ENCODE assay signal across 11 cellular contexts in genomic region chr17:13003454-13003851, GRCh38. TPM values are rescaled to one million over a fixed set of nuclear protein-coding genes. Genes with fewer than 3 reads are reported as not detected.
DNase-seq lines count a peak whose midpoint lies in the region; FAIRE-seq and TF ChIP-seq lines count a peak whose summit lies in the region.
"Had no signal": no experiment of that assay in that cellular context is flagged by ENCODE, and none has a peak within 500 bp of the region (broad histone marks: within the 10 kb centered on the region; RNA-seq: fewer than 3 reads in every experiment).

No MANE protein-coding gene starts in this region.

- no peak overlapping the region for H2BK12ac ChIP-seq in neuronal stem cell (ENCODE audit: low read length)

- H3K4me1 Mint-ChIP-seq in glutamatergic neuron (ENCODE audit: low read depth, unreplicated experiment) = no peaks in the 10 kb centered on the region

- no peak overlapping the region for H3K27ac ChIP-seq in neuronal stem cell (replicated peaks; ENCODE audit: low read length)
- no peak overlapping the region for H3K27ac ChIP-seq in OCI-LY7 (ENCODE audit: low read depth, low read length, poor library complexity, severe bottlenecking)
- H3K27ac ChIP-seq: BLaER1 treated with 17β-estradiol and CSF1 and Interleukin-3, amounts not matched to agents 10 nM and 100 nM had no signal

- intact Hi-C loops in OCI-LY7 (cut with micrococcal nuclease; ENCODE audit: unreplicated experiment) = loop anchor here (1.0 to 10.0 kb wide), 4 partner anchors 76 to 749 kb away; no protein-coding TSS in a partner anchor

- H3K27ac Mint-ChIP-seq in glutamatergic neuron (ENCODE audit: unreplicated experiment) = no peak overlapping the region

- no peak overlapping the region for H3K23ac ChIP-seq in neuronal stem cell (ENCODE audit: low read depth, low read length, poor library complexity)

- no peaks in the 10 kb centered on the region for H3K36me3 Mint-ChIP-seq in glutamatergic neuron (ENCODE audit: unreplicated experiment)

- H3K4me1 ChIP-seq in Loucy (ENCODE audit: insufficient read depth, low read length, poor library complexity, severe bottlenecking) (no peaks in the 10 kb centered on the region), neuronal stem cell (ENCODE audit: control insufficient read depth in 2 of 2, insufficient read depth in 1 of 2, low read depth in 1 of 2, low read length in 2 of 2) (peaks cover 2 to 3% of the 10 kb centered on the region in 2 donors), OCI-LY7 (ENCODE audit: insufficient read depth, low read length, poor library complexity, severe bottlenecking) (no peaks in the 10 kb centered on the region)

- H3F3A ChIP-seq in Loucy (ENCODE audit: low read depth) = no peaks in the 10 kb centered on the region

- H3K27me3 ChIP-seq in Loucy (ENCODE audit: insufficient read depth, low read length, poor library complexity, severe bottlenecking) (no peaks in the 10 kb centered on the region), neuronal stem cell (ENCODE audit: control insufficient read depth in 3 of 3, insufficient read depth in 3 of 3, low read depth in 1 of 3, low read length in 3 of 3) (peaks cover 0 to 2% (median 0%) of the 10 kb centered on the region in 3 experiments)
- H3K27me3 ChIP-seq: BLaER1 treated with 17β-estradiol and CSF1 and Interleukin-3, amounts not matched to agents 10 nM and 100 nM had no signal

- H3K4me3 ChIP-seq in Loucy (ENCODE audit: low read length, poor library complexity, severe bottlenecking) (no peak overlapping the region), neuronal stem cell (ENCODE audit: low read length in 2 of 2) (no peak overlapping the region), OCI-LY7 (ENCODE audit: low read depth, low read length, poor library complexity, severe bottlenecking) (no peak overlapping the region)
- H3K4me3 ChIP-seq: BLaER1 treated with 17β-estradiol and CSF1 and Interleukin-3, amounts not matched to agents 10 nM and 100 nM had no signal

- no peaks in the 10 kb centered on the region for H3K9me2 ChIP-seq in Loucy (replicated peaks; ENCODE audit: low read depth, low read length)
- no peaks in the 10 kb centered on the region for H3K9me2 ChIP-seq in OCI-LY7 (ENCODE audit: insufficient read depth, low read length)

- H3K4me2 ChIP-seq in Loucy (ENCODE audit: low read depth, low read length, poor library complexity, severe bottlenecking) = no peak overlapping the region
- H3K4me2 ChIP-seq in neuronal stem cell (ENCODE audit: insufficient read depth, low read length, poor library complexity, severe bottlenecking) = no peak overlapping the region
- no peak overlapping the region for H3K4me2 ChIP-seq in OCI-LY7 (ENCODE audit: low read length)
- H3K4me2 ChIP-seq: BLaER1 treated with 17β-estradiol and CSF1 and Interleukin-3, amounts not matched to agents 10 nM and 100 nM had no signal

- H2BK5ac ChIP-seq in neuronal stem cell (ENCODE audit: low read length) = no peak overlapping the region

- TF ChIP-seq CTCF in GM12874 (IDR thresholded peaks at IDR 0.05; ENCODE audit: insufficient read depth, low read depth, low read length) (0 out of 2 replicates have a peak, but pooled peaks have one; percentile 0), Loucy (conservative IDR thresholded peaks at IDR 0.05; ENCODE audit: low read length) (peak; percentile 33; the same call in 1 of the 2 replicates), glutamatergic neuron (IDR thresholded peaks at IDR 0.05; ENCODE audit: partially characterized antibody, unreplicated experiment) (peak; percentile 49), GM20000 (IDR thresholded peaks at IDR 0.05; ENCODE audit: extremely low read depth, missing control alignments) (no peak), OCI-LY7 (conservative IDR thresholded peaks at IDR 0.05; ENCODE audit: low read length) (no peak; the same call in none of the 2 replicates)

- H2AFZ ChIP-seq in Loucy (ENCODE audit: low read length) (no peak overlapping the region), neuronal stem cell (ENCODE audit: low read length) (no peak overlapping the region), OCI-LY7 (ENCODE audit: low read length) (no peak overlapping the region)

- no peaks in the 10 kb centered on the region for H3K79me1 ChIP-seq in neuronal stem cell (ENCODE audit: low read depth, low read length)

- CTCF ChIA-PET in OCI-LY7 (lab: Charles Lee; ENCODE audit: unreplicated experiment) = interaction anchor here (1.4 to 1.5 kb wide), 2 partner anchors 14 to 15 kb away, joined by 4 to 5 read pairs; partner anchors contain the start of gene ELAC2

- no peak overlapping the region for H3K4me3 Mint-ChIP-seq in glutamatergic neuron (ENCODE audit: unreplicated experiment)
- H3K4me3 Mint-ChIP-seq: stimulated activated naive CD8-positive, alpha-beta T cell treated with anti-CD3 and anti-CD28 coated beads, Interleukin-15, Interleukin-2, amounts not matched to agents 100 ng/mL and 50 ng/mL, for 24 hours had no signal

- H3K9ac ChIP-seq in Loucy (ENCODE audit: low read depth, low read length, poor library complexity, severe bottlenecking) (no peak overlapping the region), neuronal stem cell (ENCODE audit: low read depth, low read length, poor library complexity) (peak overlapping the region; percentile 50)
- H3K9ac ChIP-seq: BLaER1 treated with 17β-estradiol and CSF1 and Interleukin-3, amounts not matched to agents 10 nM and 100 nM had no signal

- H2AK5ac ChIP-seq in neuronal stem cell (ENCODE audit: low read depth, low read length) = no peak overlapping the region

- peak overlapping the region; percentile 45 for H4K8ac ChIP-seq in neuronal stem cell (ENCODE audit: low read depth, low read length)

- POLR2A ChIA-PET in OCI-LY7 (lab: Charles Lee) = no interaction called here

- peaks cover 2% of the 10 kb centered on the region for H3K27me3 Mint-ChIP-seq in glutamatergic neuron (ENCODE audit: unreplicated experiment)
- H3K27me3 Mint-ChIP-seq: stimulated activated naive CD8-positive, alpha-beta T cell treated with anti-CD3 and anti-CD28 coated beads, Interleukin-15, Interleukin-2, amounts not matched to agents 100 ng/mL and 50 ng/mL, for 24 hours had no signal

- H3K14ac ChIP-seq in neuronal stem cell (ENCODE audit: low read length) = no peak overlapping the region

- H3K79me2 ChIP-seq in Loucy (ENCODE audit: insufficient read depth, low read length) = no peaks in the 10 kb centered on the region
- H3K79me2 ChIP-seq in OCI-LY7 (ENCODE audit: insufficient read depth, low read depth, low read length) = no peaks in the 10 kb centered on the region

- no CpG with 5 or more reads among the region's 9 CpGs for WGBS in neuronal stem cell (ENCODE audit: extremely low coverage in 2 of 2, insufficient read length in 2 of 2, insufficient replicate concordance in 1 of 2), 2 donors

- DNase-seq in glutamatergic neuron (no peak), neuronal stem cell (ENCODE audit: low spot score) (no peak), GM20000 (ENCODE audit: low spot score) (no peak), OCI-LY7 (ENCODE audit: low spot score) (no peak), GM19239 (ENCODE audit: insufficient read length, low spot score) (no peak), retina (no peak)

- no peak overlapping the region for H2BK120ac ChIP-seq in neuronal stem cell (ENCODE audit: low read depth, low read length)

- H4K20me1 ChIP-seq in Loucy (ENCODE audit: insufficient read depth, low read length, poor library complexity, severe bottlenecking) (peaks cover 5% of the 10 kb centered on the region), OCI-LY7 (ENCODE audit: insufficient read depth, low read length) (0 out of 2 replicates have a peak, but pooled peaks cover 8% of the 10 kb centered on the region)

- no peak overlapping the region for H2BK15ac ChIP-seq in neuronal stem cell (ENCODE audit: low read length)

- BruUV-seq in OCI-LY7 (replicated peaks; lab: Mats Ljungman, UMichigan) = no TSS peak

- peaks cover 68% of the 10 kb centered on the region; the same call in 1 of the 2 replicates for H3K36me3 ChIP-seq in Loucy (ENCODE audit: insufficient read depth, low read length)
- peaks cover 45 to 91% of the 10 kb centered on the region in 2 donors for H3K36me3 ChIP-seq in neuronal stem cell (replicated peaks in 1 of 2; ENCODE audit: control insufficient read depth in 2 of 2, insufficient read depth in 2 of 2, low read length in 2 of 2)
- peaks cover 94% of the 10 kb centered on the region for H3K36me3 ChIP-seq in OCI-LY7 (ENCODE audit: insufficient read depth, low read length)

- FAIRE-seq in GM19239 (lab: Jason Lieb, UNC) = no peak
- FAIRE-seq: RCC 7860 had no signal

- no peak overlapping the region for H4K91ac ChIP-seq in neuronal stem cell (ENCODE audit: low read depth, low read length, poor library complexity)

- H3K9me3 Mint-ChIP-seq in glutamatergic neuron (ENCODE audit: unreplicated experiment) = no peaks in the 10 kb centered on the region
- H3K9me3 Mint-ChIP-seq: stimulated activated naive CD8-positive, alpha-beta T cell treated with anti-CD3 and anti-CD28 coated beads, Interleukin-15, Interleukin-2, amounts not matched to agents 100 ng/mL and 50 ng/mL, for 24 hours had no signal

- H3K9me3 ChIP-seq in Loucy (ENCODE audit: insufficient read depth, low read depth, low read length) (no peaks in the 10 kb centered on the region), neuronal stem cell (replicated peaks in 1 of 2; ENCODE audit: control insufficient read depth in 2 of 2, insufficient read depth in 1 of 2, low read depth in 1 of 2, low read length in 2 of 2) (no peaks in the 10 kb centered on the region), OCI-LY7 (ENCODE audit: low read length) (no peaks in the 10 kb centered on the region)
- H3K9me3 ChIP-seq: BLaER1 treated with 17β-estradiol and CSF1 and Interleukin-3, amounts not matched to agents 10 nM and 100 nM had no signal

- no peak overlapping the region for H3K18ac ChIP-seq in neuronal stem cell (ENCODE audit: low read length)

- H3K4ac ChIP-seq in neuronal stem cell (ENCODE audit: low read length) = no peak overlapping the region

RNA-seq across cellular contexts. Expression of gene ELAC2, which starts 14.4 kb away (rescaled TPM):
- 65.7 TPM for total RNA-seq in glutamatergic neuron (ENCODE audit: unreplicated experiment)
- polyA plus RNA-seq in neuronal stem cell (2013, experiment 1 of 2) = 38.7 TPM
- 36.8 TPM for polyA plus RNA-seq in neuronal stem cell (2013, experiment 2 of 2)
- 127 and 130 TPM in 2 replicates for total RNA-seq in OCI-LY7 (2014; rRNA removed; shearing (Covaris generic))
- 90.7 and 98.8 TPM in 2 replicates for total RNA-seq in OCI-LY7 (2022)

Comparison
In these comparisons a context has a peak if more than half of its experiments do, and no peak if none do; other contexts are left out.
1. CTCF ChIP-seq: peak in GM12874 (single experiment), Loucy (single experiment) and glutamatergic neuron (single experiment); none in GM20000 (single experiment) and OCI-LY7 (single experiment).